Comparison of ENCODE assay signal across 8 cellular contexts in genomic region chr6:166341915-166342292, GRCh38. TPM values are rescaled to one million over a fixed set of nuclear protein-coding genes. Genes with fewer than 3 reads are reported as not detected.
A peak's percentile ranks its signal among the peaks of the same experiment; 100 is the strongest.
DNase-seq lines count a peak whose midpoint lies in the region; ATAC-seq and TF ChIP-seq lines count a peak whose summit lies in the region.

No MANE protein-coding gene starts in this region.

- H3K4me3 ChIP-seq in right atrium auricular region (peak overlapping the region; percentile 94 to 98), skin epidermis (peak overlapping the region; percentile 69 to 99 (median 93))

- ATAC-seq in Right ventricle myocardium inferior (peak; percentile 14), Right ventricle myocardium superior (ENCODE audit: poor library complexity) (no peak), GM18520 (IDR thresholded peaks at IDR 0.05; ENCODE audit: unreplicated experiment) (no peak)
- peak; percentile 20 for ATAC-seq in activated T-helper 17 cell treated with anti-CD3 and anti-CD28 coated beads, Interleukin-2, amount 50 U/mL, for 72 hours (replicated peaks)

- intact Hi-C loops in Right ventricle myocardium inferior (cut with DNase I) (loop anchor here (2.0 kb wide), 1 partner anchor 41 kb away; the partner anchor contains the start of gene MPC1), Right ventricle myocardium superior (cut with DNase I) (no loop called here)

- peak overlapping the region; percentile 92 for H3K27ac Mint-ChIP-seq in activated T-helper 17 cell treated with anti-CD3 and anti-CD28 coated beads, Interleukin-2, amount 50 U/mL, for 72 hours

- peaks cover 6% of the 10 kb centered on the region for H3K36me3 Mint-ChIP-seq in activated T-helper 17 cell treated with anti-CD3 and anti-CD28 coated beads, Interleukin-2, amount 50 U/mL, for 72 hours (ENCODE audit: low read depth)

- H3K27me3 Mint-ChIP-seq in activated T-helper 17 cell treated with anti-CD3 and anti-CD28 coated beads, Interleukin-2, amount 50 U/mL, for 72 hours = no peaks in the 10 kb centered on the region

- H3K36me3 ChIP-seq in right atrium auricular region = no peaks in the 10 kb centered on the region

- H3K4me1 ChIP-seq in right atrium auricular region = peaks cover 0 to 48% of the 10 kb centered on the region in 2 donors

- H3K4me3 Mint-ChIP-seq in activated T-helper 17 cell treated with anti-CD3 and anti-CD28 coated beads, Interleukin-2, amount 50 U/mL, for 72 hours = peak overlapping the region; percentile 91

- peaks cover 10% of the 10 kb centered on the region for H3K4me1 Mint-ChIP-seq in activated T-helper 17 cell treated with anti-CD3 and anti-CD28 coated beads, Interleukin-2, amount 50 U/mL, for 72 hours

- H3K9me3 Mint-ChIP-seq in activated T-helper 17 cell treated with anti-CD3 and anti-CD28 coated beads, Interleukin-2, amount 50 U/mL, for 72 hours = no peaks in the 10 kb centered on the region

- no peaks in the 10 kb centered on the region for H3K9me3 ChIP-seq in right atrium auricular region

- DNase-seq in Right ventricle myocardium inferior (ENCODE audit: missing footprints) = no peak
- DNase-seq in Right ventricle myocardium superior = no peak
- no peak for DNase-seq in right atrium auricular region (ENCODE audit: low spot score)
- no peak for DNase-seq in H4 (ENCODE audit: low spot score)
- no peak for DNase-seq in NCI-H345 (lab: John Stamatoyannopoulos, UW)

- H3K27me3 ChIP-seq in right atrium auricular region = no peaks in the 10 kb centered on the region

- no peak for TF ChIP-seq CTCF in right atrium auricular region (IDR thresholded peaks at IDR 0.05)

- H3K27ac ChIP-seq in right atrium auricular region (peak overlapping the region; percentile 83 to 95), skin epidermis (peak overlapping the region; percentile 87 to 99 (median 97))

RNA-seq across cellular contexts. Expression of gene SFT2D1, which starts 0.4 kb away (rescaled TPM):
- 21.9 TPM for total RNA-seq in Right ventricle myocardium inferior
- 20.5 TPM for total RNA-seq in Right ventricle myocardium superior
- 10 to 100 TPM; 40.1 to 43.8 TPM for total RNA-seq in activated T-helper 17 cell treated with anti-CD3 and anti-CD28 coated beads, Interleukin-2, amount 50 U/mL, for 72 hours
- 10 to 100 TPM; 29.4 TPM for total RNA-seq in right atrium auricular region
- total RNA-seq in H4 (2014; rRNA removed; shearing (Covaris generic)) = 16.0 and 27.6 TPM in 2 replicates

RNA-seq across cellular contexts. Expression of gene PRR18, which starts 33.7 kb away (rescaled TPM):
- total RNA-seq in Right ventricle myocardium inferior (0.11 TPM), Right ventricle myocardium superior (not detected), right atrium auricular region (not detected)
- total RNA-seq in activated T-helper 17 cell treated with anti-CD3 and anti-CD28 coated beads, Interleukin-2, amount 50 U/mL, for 72 hours = not detected
- not detected in 2 replicates for total RNA-seq in H4 (2014; rRNA removed; shearing (Covaris generic))

RNA-seq across cellular contexts. Expression of gene MPC1, which starts 40.8 kb away (rescaled TPM):
- total RNA-seq in Right ventricle myocardium inferior (381 TPM), Right ventricle myocardium superior (393 TPM), right atrium auricular region (100 to 1,000 TPM; 250 to 616 TPM)
- total RNA-seq in activated T-helper 17 cell treated with anti-CD3 and anti-CD28 coated beads, Interleukin-2, amount 50 U/mL, for 72 hours = 10 to 100 TPM in 1 of 2 donors, 1 to 10 TPM in 1; 6.5 to 15.9 TPM
- total RNA-seq in H4 (2014; rRNA removed; shearing (Covaris generic)) = 46.1 and 64.0 TPM in 2 replicates

Comparison
In these comparisons a context has a peak if more than half of its experiments do, and no peak if none do; other contexts are left out.
1. ATAC-seq: peak in Right ventricle myocardium inferior (single experiment) and activated T-helper 17 cell treated with anti-CD3 and anti-CD28 coated beads, Interleukin-2, amount 50 U/mL, for 72 hours (single experiment); none in Right ventricle myocardium superior (single experiment) and GM18520 (single experiment).